In the genomic region with DNA sequence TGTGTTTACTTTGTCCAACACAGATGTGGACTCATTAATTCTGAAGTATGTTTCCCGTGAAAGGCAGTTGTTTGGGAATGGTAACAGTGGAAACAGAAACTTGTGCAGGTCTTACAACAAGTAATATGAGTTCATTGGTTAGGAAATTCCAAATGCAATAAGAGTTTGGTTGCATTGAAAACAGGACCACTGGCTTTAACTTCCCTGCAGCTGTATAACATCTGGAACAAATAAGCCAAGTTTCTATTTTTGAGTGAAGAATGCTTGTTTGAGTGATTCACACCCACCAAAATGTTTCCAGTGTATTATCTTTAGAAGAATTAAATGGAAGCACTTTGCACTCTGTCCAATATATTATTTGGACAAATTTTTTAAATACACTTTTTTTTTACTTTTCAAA, we compare ENCODE assay signal across 29 cellular contexts.
"Had no signal": no experiment of that assay in that cellular context is flagged by ENCODE, and none has a peak within 500 bp of the region (broad histone marks: within the 10 kb centered on the region; RNA-seq: fewer than 3 reads in every experiment).

No MANE protein-coding gene starts in this region.

- H3K27me3 ChIP-seq: brain microvascular endothelial cell, esophagus muscularis mucosa, vagina had no signal

- DNase-seq: activated CD4-positive, alpha-beta T cell treated with anti-CD3 and anti-CD28 coated beads, Interleukin-2, amount 10 ng/mL, durations not matched to agents 24 days and 14 days; activated CD8-positive, alpha-beta T cell treated with anti-CD3 and anti-CD28 coated beads, Interleukin-2, amount 10 ng/mL, durations not matched to agents 7 days and 5 days; activated gamma-delta T cell treated with Interleukin-2 at 50 U/mL for 16 hours; aorta; brain microvascular endothelial cell; central memory CD4-positive, alpha-beta T cell; dorsolateral prefrontal cortex; effector memory CD8-positive, alpha-beta T cell; head of caudate nucleus; hypothalamus; mesenchymal stem cell; nucleus accumbens; small intestine; stimulated activated CD4-positive, alpha-beta T cell treated with anti-CD3 and anti-CD28 coated beads, Interleukin-15, amount 100 ng/mL, for 24 hours; stimulated activated CD8-positive, alpha-beta memory T cell treated with anti-CD3 and anti-CD28 coated beads, Interleukin-4, amount 100 ng/mL, for 48 hours; stimulated activated naive CD4-positive, alpha-beta T cell; T-cell had no signal

- H3K9ac ChIP-seq: parathyroid adenoma had no signal

- H3K36me3 ChIP-seq: brain microvascular endothelial cell, esophagus muscularis mucosa, thoracic aorta, vagina had no signal

- H3K9me3 Mint-ChIP-seq: activated CD4-positive, alpha-beta T cell treated with anti-CD3 and anti-CD28 coated beads, Interleukin-2, amount 10 ng/mL, durations not matched to agents 24 days and 14 days; activated naive CD4-positive, alpha-beta T cell treated with anti-CD3 and anti-CD28 coated beads, Interleukin-2, amount 50 U/mL, for 24 hours; activated T-helper 1 cell treated with anti-CD3 and anti-CD28 coated beads, Interleukin-12 subunit alpha, Interleukin-12 subunit beta, Interleukin-2, Interleukin-4 antibody, amounts not matched to agents 30 ng/mL and 10 ng/mL and 1 ng/mL, durations not matched to agents 14 hours and 24 hours and 36 hours; effector memory CD8-positive, alpha-beta T cell; T-cell; T-helper 2 cell treated with Interferon-gamma antibody and Interleukin-4, amounts not matched to agents 5 μg/mL and 100 μg/mL, for 36 hours; type B pancreatic cell had no signal

- H3K4me1 Mint-ChIP-seq: activated CD4-positive, alpha-beta T cell treated with anti-CD3 and anti-CD28 coated beads, Interleukin-2, amount 10 ng/mL, durations not matched to agents 24 days and 14 days; activated naive CD4-positive, alpha-beta T cell treated with anti-CD3 and anti-CD28 coated beads, Interleukin-2, amount 50 U/mL, for 24 hours; T-cell had no signal

- FAIRE-seq: colon, frontal cortex, islet of Langerhans, small intestine had no signal

- H3K9me3 ChIP-seq: esophagus muscularis mucosa, thoracic aorta, vagina had no signal

- H3K4me3 ChIP-seq: dorsolateral prefrontal cortex, esophagus muscularis mucosa, thoracic aorta, vagina had no signal

- H3K27ac Mint-ChIP-seq: activated CD4-positive, alpha-beta T cell treated with anti-CD3 and anti-CD28 coated beads, Interleukin-2, amount 10 ng/mL, durations not matched to agents 24 days and 14 days; activated CD8-positive, alpha-beta T cell treated with anti-CD3 and anti-CD28 coated beads, Interleukin-2, amount 10 ng/mL, durations not matched to agents 7 days and 5 days; activated naive CD4-positive, alpha-beta T cell treated with anti-CD3 and anti-CD28 coated beads, Interleukin-2, amount 50 U/mL, for 24 hours; activated T-helper 1 cell treated with anti-CD3 and anti-CD28 coated beads, Interleukin-12 subunit alpha, Interleukin-12 subunit beta, Interleukin-2, Interleukin-4 antibody, amounts not matched to agents 30 ng/mL and 10 ng/mL and 1 ng/mL, durations not matched to agents 14 hours and 24 hours and 36 hours; effector memory CD8-positive, alpha-beta T cell; T-cell; T-helper 2 cell treated with Interferon-gamma antibody and Interleukin-4, amounts not matched to agents 5 μg/mL and 100 μg/mL, for 36 hours; type B pancreatic cell had no signal

- H3K27me3 Mint-ChIP-seq: activated CD4-positive, alpha-beta T cell treated with anti-CD3 and anti-CD28 coated beads, Interleukin-2, amount 10 ng/mL, durations not matched to agents 24 days and 14 days; activated naive CD4-positive, alpha-beta T cell treated with anti-CD3 and anti-CD28 coated beads, Interleukin-2, amount 50 U/mL, for 24 hours had no signal

- H3K36me3 Mint-ChIP-seq: activated naive CD4-positive, alpha-beta T cell treated with anti-CD3 and anti-CD28 coated beads, Interleukin-2, amount 50 U/mL, for 24 hours; T-cell; type B pancreatic cell had no signal

- H3K27ac ChIP-seq: brain microvascular endothelial cell, dorsolateral prefrontal cortex, esophagus muscularis mucosa, parathyroid adenoma, thoracic aorta, vagina, VCaP had no signal

- H3K4me1 ChIP-seq: esophagus muscularis mucosa, parathyroid adenoma, vagina had no signal

- H3K4me3 Mint-ChIP-seq: activated CD4-positive, alpha-beta T cell treated with anti-CD3 and anti-CD28 coated beads, Interleukin-2, amount 10 ng/mL, durations not matched to agents 24 days and 14 days; activated CD8-positive, alpha-beta T cell treated with anti-CD3 and anti-CD28 coated beads, Interleukin-2, amount 10 ng/mL, durations not matched to agents 7 days and 5 days; activated naive CD4-positive, alpha-beta T cell treated with anti-CD3 and anti-CD28 coated beads, Interleukin-2, amount 50 U/mL, for 24 hours; activated T-helper 1 cell treated with anti-CD3 and anti-CD28 coated beads, Interleukin-12 subunit alpha, Interleukin-12 subunit beta, Interleukin-2, Interleukin-4 antibody, amounts not matched to agents 30 ng/mL and 10 ng/mL and 1 ng/mL, durations not matched to agents 14 hours and 24 hours and 36 hours; effector memory CD8-positive, alpha-beta T cell; T-cell; T-helper 2 cell treated with Interferon-gamma antibody and Interleukin-4, amounts not matched to agents 5 μg/mL and 100 μg/mL, for 36 hours; type B pancreatic cell had no signal
